Comparison of ENCODE assay signal across 11 cellular contexts in genomic region chr20:46027245-46027853, GRCh38. TPM values are rescaled to one million over a fixed set of nuclear protein-coding genes. Genes with fewer than 3 reads are reported as not detected.
DNase-seq lines count a peak whose midpoint lies in the region; ATAC-seq and TF ChIP-seq lines count a peak whose summit lies in the region.
"Had no signal": no experiment of that assay in that cellular context is flagged by ENCODE, and none has a peak within 500 bp of the region (broad histone marks: within the 10 kb centered on the region; RNA-seq: fewer than 3 reads in every experiment).

No MANE protein-coding gene starts in this region.

- TF ChIP-seq CTCF in mammary epithelial cell (conservative IDR thresholded peaks at IDR 0.05 in 1 of 2, IDR thresholded peaks at IDR 0.05 in 1 of 2; ENCODE audit: extremely low read depth in 1 of 2, insufficient read depth in 1 of 2, low read depth in 1 of 2, low read length in 2 of 2): no peak
- TF ChIP-seq CTCF in nephron progenitor cell (IDR thresholded peaks at IDR 0.05): no peak
- TF ChIP-seq CTCF in vagina (IDR thresholded peaks at IDR 0.05): no peak

- in situ Hi-C loops in mammary epithelial cell (cut with MboI; ENCODE audit: low sequenced_read_pairs in 2 of 2): no loop called here

- no peaks in the 10 kb centered on the region for H3K36me3 Mint-ChIP-seq in nephron progenitor cell (ENCODE audit: low read depth)

- H3K27ac Mint-ChIP-seq in nephron progenitor cell: no peak overlapping the region

- H3K9me3 ChIP-seq in MG63: no peaks in the 10 kb centered on the region
- no peaks in the 10 kb centered on the region for H3K9me3 ChIP-seq in mammary epithelial cell (replicated peaks; ENCODE audit: insufficient read depth, low read length)
- H3K9me3 ChIP-seq in vagina: no peaks in the 10 kb centered on the region
- H3K9me3 ChIP-seq: tibial nerve had no signal

- H3K4me3 ChIP-seq in MG63: no peak overlapping the region
- H3K4me3 ChIP-seq in mammary epithelial cell (replicated peaks in 1 of 3; ENCODE audit: insufficient read depth in 1 of 3, low read depth in 2 of 3, low read length in 3 of 3): no peak overlapping the region
- no peak overlapping the region for H3K4me3 ChIP-seq in vagina
- H3K4me3 ChIP-seq: tibial nerve had no signal

- peaks cover 99% of the 10 kb centered on the region for H3K27me3 Mint-ChIP-seq in nephron progenitor cell (ENCODE audit: low read depth, poor library complexity)

- DNase-seq in NCI-H82 (lab: John Stamatoyannopoulos, UW) (peak; percentile 44), NCI-H82 treated with DMSO at 0.1 percent for 48 hours (lab: John Stamatoyannopoulos, UW; ENCODE audit: unreplicated experiment) (no peak), MG63 (peak; percentile 29), mammary epithelial cell (peak; percentile 45), nephron progenitor cell (peak; percentile 78), vagina (ENCODE audit: extremely low spot score in 2 of 2) (no peak), NCI-H2081 treated with DMSO at 0.1 percent for 48 hours (lab: John Stamatoyannopoulos, UW) (no peak)

- dilution Hi-C loops in mammary epithelial cell (cut with HindIII; ENCODE audit: low sequenced_read_pairs): no loop called here

- 2% methylated on average over 4 of the region's 4 CpGs for WGBS in mammary epithelial cell (ENCODE audit: low coverage, missing lambda C conversion rate)

- H3K79me2 ChIP-seq in mammary epithelial cell (ENCODE audit: insufficient read depth, low read length): no peaks in the 10 kb centered on the region
- H3K79me2 ChIP-seq: parathyroid adenoma had no signal

- H3K4me1 ChIP-seq in mammary epithelial cell (ENCODE audit: insufficient read depth, low read length): peaks cover 7% of the 10 kb centered on the region
- H3K4me1 ChIP-seq in vagina: peaks cover 13% of the 10 kb centered on the region

- no peak overlapping the region for H2AFZ ChIP-seq in mammary epithelial cell (ENCODE audit: low read depth, low read length)

- no peaks in the 10 kb centered on the region for H3K9me3 Mint-ChIP-seq in nephron progenitor cell

- peaks cover 2% of the 10 kb centered on the region for H4K20me1 ChIP-seq in mammary epithelial cell (ENCODE audit: insufficient read depth, low read length)

- TF ChIP-seq POLR2A in vagina (IDR thresholded peaks at IDR 0.05): no peak

- no peak overlapping the region for H3K9ac ChIP-seq in mammary epithelial cell (ENCODE audit: insufficient read depth, low read length)
- H3K9ac ChIP-seq: parathyroid adenoma had no signal

- intact Hi-C loops in mammary epithelial cell (cut with micrococcal nuclease) (loop anchor here (10.0 kb wide), 2 partner anchors 277 to 307 kb away; partner anchors contain the start of gene CDH22), vagina (cut with DNase I) (loop anchor here (10.0 kb wide), 1 partner anchor 147 kb away; no protein-coding TSS in a partner anchor)

- BruUV-seq in mammary epithelial cell (replicated peaks; lab: Mats Ljungman, UMichigan): no TSS peak

- no peak for ATAC-seq in GM21786 (IDR thresholded peaks at IDR 0.05; ENCODE audit: unreplicated experiment)
- ATAC-seq: Panc1 had no signal

- peaks cover 4% of the 10 kb centered on the region for H3K4me1 Mint-ChIP-seq in nephron progenitor cell

- H3K27ac ChIP-seq in mammary epithelial cell (ENCODE audit: insufficient read depth, low read depth, low read length): no peak overlapping the region
- H3K27ac ChIP-seq in vagina: no peak overlapping the region
- H3K27ac ChIP-seq: parathyroid adenoma, tibial nerve had no signal

- H3K27me3 ChIP-seq in MG63 (peaks cover 36% of the 10 kb centered on the region), mammary epithelial cell (ENCODE audit: insufficient read depth, low read length) (peaks cover 30% of the 10 kb centered on the region), vagina (peaks cover 11% of the 10 kb centered on the region)

- H3K36me3 ChIP-seq in MG63 (no peaks in the 10 kb centered on the region), mammary epithelial cell (ENCODE audit: insufficient read depth, low read length) (no peaks in the 10 kb centered on the region), vagina (no peaks in the 10 kb centered on the region)
- H3K36me3 ChIP-seq: tibial nerve had no signal

- H3K4me3 Mint-ChIP-seq in nephron progenitor cell: no peak overlapping the region

- no peak overlapping the region for H3K4me2 ChIP-seq in mammary epithelial cell (ENCODE audit: insufficient read depth, low read depth, low read length)

- CTCF ChIA-PET in mammary epithelial cell (lab: Charles Lee; ENCODE audit: low non-redundant PET): no interaction called here

RNA-seq across cellular contexts. Expression of gene SLC12A5, which starts 1.7 kb away (rescaled TPM):
- total RNA-seq in MG63 (2014; rRNA removed; shearing (Covaris generic); ENCODE audit: low replicate concordance): 0.15 and 0.72 TPM in 2 replicates
- total RNA-seq in mammary epithelial cell (1 to 10 TPM in 1 of 2 donors, not detected in 1; 1.5 TPM), vagina (not detected)
- polyA plus RNA-seq in mammary epithelial cell: 0.94 TPM
- polyA minus RNA-seq in mammary epithelial cell: 11.3 TPM

RNA-seq across cellular contexts. Expression of gene MMP9, which starts 18.6 kb away (rescaled TPM):
- total RNA-seq in MG63 (2014; rRNA removed; shearing (Covaris generic); ENCODE audit: low replicate concordance): 0.07 TPM in 1 of 2 replicates, not detected in the other
- total RNA-seq in mammary epithelial cell: 1 to 10 TPM in 1 of 2 donors, not detected in 1; 4.3 TPM
- polyA plus RNA-seq in mammary epithelial cell: 1.1 TPM
- polyA minus RNA-seq in mammary epithelial cell: not detected
- total RNA-seq in vagina: 1.7 TPM

RNA-seq across cellular contexts. Expression of gene ZNF335, which starts 55.3 kb away (rescaled TPM):
- total RNA-seq in MG63 (2014; rRNA removed; shearing (Covaris generic); ENCODE audit: low replicate concordance): 8.7 and 9.5 TPM in 2 replicates
- total RNA-seq in mammary epithelial cell: 10 to 100 TPM; 13.8 to 21.7 TPM
- 10.5 TPM for polyA plus RNA-seq in mammary epithelial cell
- 32.9 TPM for polyA minus RNA-seq in mammary epithelial cell
- total RNA-seq in vagina: 24.1 TPM

Comparison
In these comparisons a context has a peak if more than half of its experiments do, and no peak if none do; other contexts are left out.
1. DNase-seq: peak in NCI-H82 (single experiment), MG63 (single experiment), mammary epithelial cell (single experiment) and nephron progenitor cell (single experiment); none in NCI-H82 treated with DMSO at 0.1 percent for 48 hours (single experiment), vagina (0 of 2) and NCI-H2081 treated with DMSO at 0.1 percent for 48 hours (single experiment).